In genomic region chr4:139176299-139177048, GRCh38 we compare ENCODE assay signal across 8 cellular contexts. TPM values are rescaled to one million over a fixed set of nuclear protein-coding genes. Genes with fewer than 3 reads are reported as not detected.
DNase-seq lines count a peak whose midpoint lies in the region; ATAC-seq, FAIRE-seq and TF ChIP-seq lines count a peak whose summit lies in the region.

No MANE protein-coding gene starts in this region.

- H3K9me3 ChIP-seq in CD4-positive, CD25-positive, alpha-beta regulatory T cell (ENCODE audit: control insufficient read depth in 2 of 2, low read length in 2 of 2) = no peaks in the 10 kb centered on the region

- H3K4me1 ChIP-seq in CD4-positive, CD25-positive, alpha-beta regulatory T cell (ENCODE audit: control insufficient read depth, insufficient read depth, low read length, poor library complexity, severe bottlenecking) = peaks cover 13% of the 10 kb centered on the region

- peak overlapping the region; percentile 60 for H3K27ac ChIP-seq in CD4-positive, CD25-positive, alpha-beta regulatory T cell (ENCODE audit: insufficient read depth, low read length, poor library complexity, severe bottlenecking)

- intact Hi-C loops in activated T-helper 2 cell treated with anti-CD3 and anti-CD28 coated beads, Interferon-gamma antibody, Interleukin-2, Interleukin-4, amounts not matched to agents 10 μg/mL and 5 μg/mL and 100 μg/mL, durations not matched to agents 14 hours and 24 hours and 36 hours (cut with micrococcal nuclease) = loop anchor here (1.0 to 10.0 kb wide), 7 partner anchors 78 to 1196 kb away; partner anchors contain the start of genes SCOC and SLC7A11
- intact Hi-C loops in natural killer cell (cut with micrococcal nuclease) = loop anchor here (2.0 to 5.0 kb wide), 6 partner anchors 94 to 351 kb away; partner anchors contain the start of genes NAA15 and NOCT

- peaks cover 0 to 1% (median 0%) of the 10 kb centered on the region in 7 donors for H3K9me3 Mint-ChIP-seq in CD4-positive, CD25-positive, alpha-beta regulatory T cell
- no peaks in the 10 kb centered on the region for H3K9me3 Mint-ChIP-seq in activated T-helper 2 cell treated with anti-CD3 and anti-CD28 coated beads, Interferon-gamma antibody, Interleukin-2, Interleukin-4, amounts not matched to agents 10 μg/mL and 5 μg/mL and 100 μg/mL, durations not matched to agents 14 hours and 24 hours and 36 hours
- no peaks in the 10 kb centered on the region for H3K9me3 Mint-ChIP-seq in natural killer cell

- H3K4me1 Mint-ChIP-seq in CD4-positive, CD25-positive, alpha-beta regulatory T cell = peaks cover 0 to 20% (median 18%) of the 10 kb centered on the region in 4 donors
- H3K4me1 Mint-ChIP-seq in activated T-helper 2 cell treated with anti-CD3 and anti-CD28 coated beads, Interferon-gamma antibody, Interleukin-2, Interleukin-4, amounts not matched to agents 10 μg/mL and 5 μg/mL and 100 μg/mL, durations not matched to agents 14 hours and 24 hours and 36 hours (ENCODE audit: low read depth) = peaks cover 28% of the 10 kb centered on the region
- H3K4me1 Mint-ChIP-seq in natural killer cell = peaks cover 17 to 20% of the 10 kb centered on the region in 2 donors

- no peaks in the 10 kb centered on the region for H3K36me3 ChIP-seq in CD4-positive, CD25-positive, alpha-beta regulatory T cell (ENCODE audit: control insufficient read depth, insufficient read depth, low read length)

- no peak for TF ChIP-seq CTCF in GM20000 (IDR thresholded peaks at IDR 0.05; ENCODE audit: extremely low read depth, missing control alignments)
- TF ChIP-seq CTCF in fibroblast of mammary gland (conservative IDR thresholded peaks at IDR 0.05; ENCODE audit: control insufficient read depth, insufficient read depth, low read depth, low read length) = no peak
- TF ChIP-seq CTCF in natural killer cell (IDR thresholded peaks at IDR 0.05) = no peak

- peak overlapping the region; percentile 41 for H3K4me3 ChIP-seq in CD4-positive, CD25-positive, alpha-beta regulatory T cell (ENCODE audit: low read depth, low read length)
- H3K4me3 ChIP-seq in fibroblast of mammary gland (ENCODE audit: control insufficient read depth, low read depth, low read length) = peak overlapping the region; percentile 86

- FAIRE-seq in HTR-8/SVneo (lab: Jason Lieb, UNC) = peak; percentile 52
- no peak for FAIRE-seq in RCC 7860 (lab: Jason Lieb, UNC)

- peak; percentile 22 to 23 for ATAC-seq in CD4-positive, CD25-positive, alpha-beta regulatory T cell (ENCODE audit: low read depth in 2 of 2)
- ATAC-seq in natural killer cell = peak; percentile 36 to 52 (median 46)

- H3K27ac Mint-ChIP-seq in CD4-positive, CD25-positive, alpha-beta regulatory T cell = peak overlapping the region in 2 of 3 donors; percentile 29 to 38
- H3K27ac Mint-ChIP-seq in activated T-helper 2 cell treated with anti-CD3 and anti-CD28 coated beads, Interferon-gamma antibody, Interleukin-2, Interleukin-4, amounts not matched to agents 10 μg/mL and 5 μg/mL and 100 μg/mL, durations not matched to agents 14 hours and 24 hours and 36 hours = peak overlapping the region; percentile 69
- peak overlapping the region; percentile 89 to 93 for H3K27ac Mint-ChIP-seq in natural killer cell

- H3K36me3 Mint-ChIP-seq in CD4-positive, CD25-positive, alpha-beta regulatory T cell = no peaks in the 10 kb centered on the region
- no peaks in the 10 kb centered on the region for H3K36me3 Mint-ChIP-seq in activated T-helper 2 cell treated with anti-CD3 and anti-CD28 coated beads, Interferon-gamma antibody, Interleukin-2, Interleukin-4, amounts not matched to agents 10 μg/mL and 5 μg/mL and 100 μg/mL, durations not matched to agents 14 hours and 24 hours and 36 hours (ENCODE audit: low read depth)
- H3K36me3 Mint-ChIP-seq in natural killer cell = no peaks in the 10 kb centered on the region

- peak overlapping the region; percentile 85 to 94 (median 90) for H3K4me3 Mint-ChIP-seq in CD4-positive, CD25-positive, alpha-beta regulatory T cell
- peak overlapping the region; percentile 90 for H3K4me3 Mint-ChIP-seq in activated T-helper 2 cell treated with anti-CD3 and anti-CD28 coated beads, Interferon-gamma antibody, Interleukin-2, Interleukin-4, amounts not matched to agents 10 μg/mL and 5 μg/mL and 100 μg/mL, durations not matched to agents 14 hours and 24 hours and 36 hours (ENCODE audit: low read depth)
- peak overlapping the region; percentile 94 for H3K4me3 Mint-ChIP-seq in natural killer cell

- peaks cover 12% of the 10 kb centered on the region for H3K27me3 ChIP-seq in CD4-positive, CD25-positive, alpha-beta regulatory T cell (ENCODE audit: control insufficient read depth, insufficient read depth, low read length)

- peaks cover 49% of the 10 kb centered on the region for H3K27me3 Mint-ChIP-seq in CD4-positive, CD25-positive, alpha-beta regulatory T cell
- H3K27me3 Mint-ChIP-seq in activated T-helper 2 cell treated with anti-CD3 and anti-CD28 coated beads, Interferon-gamma antibody, Interleukin-2, Interleukin-4, amounts not matched to agents 10 μg/mL and 5 μg/mL and 100 μg/mL, durations not matched to agents 14 hours and 24 hours and 36 hours (ENCODE audit: low read depth) = peaks cover 24% of the 10 kb centered on the region
- H3K27me3 Mint-ChIP-seq in natural killer cell (ENCODE audit: low read depth in 2 of 2) = no peaks in the 10 kb centered on the region

- peak; percentile 53 to 68 (median 55) for DNase-seq in CD4-positive, CD25-positive, alpha-beta regulatory T cell
- DNase-seq in GM20000 (ENCODE audit: low spot score) (peak; percentile 74), HTR-8/SVneo (ENCODE audit: insufficient read length, low spot score) (peak; percentile 57), RCC 7860 (ENCODE audit: low spot score) (peak; percentile 54), fibroblast of mammary gland (ENCODE audit: low read depth) (peak; percentile 68), natural killer cell (peak; percentile 73)
- peak; percentile 70 for DNase-seq in activated T-helper 2 cell treated with anti-CD3 and anti-CD28 coated beads, Interferon-gamma antibody, Interleukin-2, Interleukin-4, amounts not matched to agents 10 μg/mL and 5 μg/mL and 100 μg/mL, durations not matched to agents 14 hours and 24 hours and 36 hours (ENCODE audit: low spot score)
- DNase-seq in stimulated activated naive CD4-positive, alpha-beta T cell (lab: John Stamatoyannopoulos, UW) = peak; percentile 51 to 68 (median 66)

RNA-seq across cellular contexts. Expression of gene ELF2, which starts 0.5 kb away (rescaled TPM):
- total RNA-seq in CD4-positive, CD25-positive, alpha-beta regulatory T cell = 75.0 TPM
- polyA plus RNA-seq in CD4-positive, CD25-positive, alpha-beta regulatory T cell = 10 to 100 TPM; 27.7 to 35.3 (median 32.2) TPM
- total RNA-seq in activated T-helper 2 cell treated with anti-CD3 and anti-CD28 coated beads, Interferon-gamma antibody, Interleukin-2, Interleukin-4, amounts not matched to agents 10 μg/mL and 5 μg/mL and 100 μg/mL, durations not matched to agents 14 hours and 24 hours and 36 hours = 30.5 and 31.2 TPM in 2 replicates
- total RNA-seq in natural killer cell = 100 to 1,000 TPM in 2 of 3 donors, 10 to 100 TPM in 1; 93.7 to 115 (median 114) TPM

Comparison
In these comparisons a context has a peak if more than half of its experiments do, and no peak if none do; other contexts are left out.
1. Peak in every context shown above with its lines: DNase-seq, ATAC-seq, H3K4me3 ChIP-seq and H3K27ac ChIP-seq.
2. H3K27ac Mint-ChIP-seq: peak in every context shown above with its lines; median percentile 91 in natural killer cell; 69 in activated T-helper 2 cell treated with anti-CD3 and anti-CD28 coated beads, Interferon-gamma antibody, Interleukin-2, Interleukin-4, amounts not matched to agents 10 μg/mL and 5 μg/mL and 100 μg/mL, durations not matched to agents 14 hours and 24 hours and 36 hours; 34 in CD4-positive, CD25-positive, alpha-beta regulatory T cell.